ENCODE assay signal across 27 cellular contexts in the genomic region with DNA sequence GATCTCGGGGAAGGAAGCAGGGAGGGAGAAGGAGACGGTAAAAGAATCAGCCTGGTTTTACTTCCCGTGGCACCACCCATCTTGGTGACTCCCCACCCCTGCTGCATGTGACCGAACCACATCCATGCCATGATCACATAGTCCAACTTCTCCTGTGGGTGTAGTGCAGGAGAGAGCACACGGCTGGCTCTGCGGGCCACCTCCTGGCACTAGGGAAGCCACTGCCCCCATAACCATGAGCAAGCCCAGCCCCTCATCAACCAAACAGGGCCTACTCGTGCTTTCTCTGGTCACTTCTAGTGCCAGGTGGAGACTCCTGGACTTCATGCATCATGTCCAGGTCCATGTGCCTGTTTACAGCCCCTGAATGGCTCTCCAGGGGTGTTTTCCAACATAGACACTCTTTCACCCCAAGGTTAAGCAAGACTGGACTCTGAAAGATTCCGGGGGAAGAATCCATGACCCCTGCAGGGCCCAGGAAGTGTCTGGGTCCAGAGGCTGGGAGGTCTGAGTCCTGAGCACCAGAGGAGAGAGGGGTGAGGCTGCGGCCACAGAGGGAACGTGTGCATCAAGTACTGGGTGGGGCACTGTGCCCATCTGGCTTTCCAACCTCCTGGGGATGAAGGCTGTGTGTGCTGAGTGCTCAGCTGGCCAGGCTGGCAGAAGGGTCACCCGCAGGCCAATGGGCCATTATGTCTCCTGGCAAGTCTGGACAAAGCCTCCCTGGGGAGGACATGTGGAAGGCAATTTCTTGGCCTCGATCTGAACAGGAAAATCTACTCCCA. TPM values are rescaled to one million over a fixed set of nuclear protein-coding genes. Genes with fewer than 3 reads are reported as not detected.
DNase-seq lines count a peak whose midpoint lies in the region; ATAC-seq and TF ChIP-seq lines count a peak whose summit lies in the region.
"Had no signal": no experiment of that assay in that cellular context is flagged by ENCODE, and none has a peak within 500 bp of the region (broad histone marks: within the 10 kb centered on the region; RNA-seq: fewer than 3 reads in every experiment).

No MANE protein-coding gene starts in this region.

- no peaks in the 10 kb centered on the region for H3K36me3 Mint-ChIP-seq in activated CD8-positive, alpha-beta memory T cell treated with anti-CD3 and anti-CD28 coated beads, Interleukin-2, amount 10 ng/mL, durations not matched to agents 7 days and 5 days
- peaks cover 14% of the 10 kb centered on the region for H3K36me3 Mint-ChIP-seq in glutamatergic neuron (ENCODE audit: unreplicated experiment)

- H3K4me1 ChIP-seq in spleen: peaks cover 10 to 25% (median 19%) of the 10 kb centered on the region in 6 donors
- H3K4me1 ChIP-seq in OCI-LY7 (ENCODE audit: insufficient read depth, low read length, poor library complexity, severe bottlenecking): no peaks in the 10 kb centered on the region
- H3K4me1 ChIP-seq: SJCRH30 had no signal

- H3K9me3 ChIP-seq in spleen: no peaks in the 10 kb centered on the region
- no peaks in the 10 kb centered on the region for H3K9me3 ChIP-seq in OCI-LY7 (ENCODE audit: low read length)
- H3K9me3 ChIP-seq: adrenal gland, SJCRH30, thyroid gland had no signal

- no peak overlapping the region for H3K4me3 ChIP-seq in spleen
- no peak overlapping the region for H3K4me3 ChIP-seq in OCI-LY7 (ENCODE audit: low read depth, low read length, poor library complexity, severe bottlenecking)
- H3K4me3 ChIP-seq: adrenal gland, lung, PC-9, SJCRH30, thyroid gland had no signal

- TF ChIP-seq POLR2A in spleen (IDR thresholded peaks at IDR 0.05): no peak

- WGBS in spleen, 5 donors: 63 to 89% (median 72%) methylated on average over 10 to 12 of the region's 12 CpGs

- no TSS peak for BruUV-seq in OCI-LY7 (replicated peaks; lab: Mats Ljungman, UMichigan)

- H3K36me3 ChIP-seq in spleen: no peaks in the 10 kb centered on the region
- no peaks in the 10 kb centered on the region for H3K36me3 ChIP-seq in OCI-LY7 (ENCODE audit: insufficient read depth, low read length)
- H3K36me3 ChIP-seq: adrenal gland, SJCRH30, thyroid gland had no signal

- no peak overlapping the region for H3K4me2 ChIP-seq in OCI-LY7 (ENCODE audit: low read length)
- H3K4me2 ChIP-seq: PC-9 had no signal

- H3K9me2 ChIP-seq in OCI-LY7 (ENCODE audit: insufficient read depth, low read length): no peaks in the 10 kb centered on the region

- H3K27me3 Mint-ChIP-seq in activated CD8-positive, alpha-beta memory T cell treated with anti-CD3 and anti-CD28 coated beads, Interleukin-2, amount 10 ng/mL, durations not matched to agents 7 days and 5 days: peaks cover 45% of the 10 kb centered on the region
- peaks cover 22% of the 10 kb centered on the region for H3K27me3 Mint-ChIP-seq in glutamatergic neuron (ENCODE audit: unreplicated experiment)

- POLR2A ChIA-PET in OCI-LY7 (lab: Charles Lee): no interaction called here

- peak; percentile 33 for DNase-seq in activated CD8-positive, alpha-beta memory T cell treated with anti-CD3 and anti-CD28 coated beads, Interleukin-2, amount 50 U/mL, for 48 hours
- no peak for DNase-seq in activated CD8-positive, alpha-beta memory T cell treated with anti-CD3 and anti-CD28 coated beads, Interleukin-2, amount 10 ng/mL, durations not matched to agents 7 days and 5 days
- DNase-seq in NCI-H524 (lab: John Stamatoyannopoulos, UW) (peak; percentile 74 to 82), glutamatergic neuron (peak; percentile 65), spleen (peak; percentile 33), amygdala (lab: John Stamatoyannopoulos, UW) (no peak), omental fat pad (ENCODE audit: low spot score) (no peak), OCI-LY7 (ENCODE audit: low spot score) (no peak)
- DNase-seq: activated CD4-positive, alpha-beta T cell treated with anti-CD3 and anti-CD28 coated beads, Interleukin-2, amount 10 ng/mL, durations not matched to agents 7 days and 5 days; activated gamma-delta T cell; DMS53; GOT3; hippocampal formation; kidney; NCI-H1092 treated with DMSO at 0.1 percent for 48 hours; NCI-H82; nucleus accumbens; PC-9; SJCRH30; stimulated activated naive CD4-positive, alpha-beta T cell treated with Interleukin-2 at 50 U/mL for 16 hours; thyroid gland had no signal

- no peaks in the 10 kb centered on the region for H4K20me1 ChIP-seq in OCI-LY7 (ENCODE audit: insufficient read depth, low read length)

- H3K27ac Mint-ChIP-seq in activated CD8-positive, alpha-beta memory T cell treated with anti-CD3 and anti-CD28 coated beads, Interleukin-2, amount 10 ng/mL, durations not matched to agents 7 days and 5 days: no peak overlapping the region
- H3K27ac Mint-ChIP-seq in glutamatergic neuron (ENCODE audit: unreplicated experiment): peak overlapping the region; percentile 64
- H3K27ac Mint-ChIP-seq: activated CD4-positive, alpha-beta T cell treated with anti-CD3 and anti-CD28 coated beads, Interleukin-2, amount 10 ng/mL, durations not matched to agents 7 days and 5 days; CD4-positive, alpha-beta T cell; dendritic cell treated with granulocyte-macrophage colony-stimulating factor and Interleukin-4, amounts not matched to agents 40 ng/mL and 50 ng/mL, for 4 days had no signal

- no peak for ATAC-seq in activated CD8-positive, alpha-beta memory T cell treated with anti-CD3 and anti-CD28 coated beads, Interleukin-2, amount 10 ng/mL, durations not matched to agents 7 days and 5 days
- no peak for ATAC-seq in omental fat pad (ENCODE audit: low FRiP score)

- H3K27me3 ChIP-seq in spleen (replicated peaks in 1 of 7): peaks cover 0 to 42% (median 39%) of the 10 kb centered on the region in 7 donors
- H3K27me3 ChIP-seq: SJCRH30 had no signal

- CTCF ChIA-PET in activated CD8-positive, alpha-beta memory T cell treated with anti-CD3 and anti-CD28 coated beads, Interleukin-2, amount 10 ng/mL, durations not matched to agents 7 days and 5 days (lab: Charles Lee): interaction anchor here (2.1 kb wide), 1 partner anchor 94 kb away, joined by 5 read pairs; no protein-coding TSS in a partner anchor
- CTCF ChIA-PET in OCI-LY7 (lab: Charles Lee; ENCODE audit: unreplicated experiment): no interaction called here

- no peak overlapping the region for H3K4me3 Mint-ChIP-seq in activated CD8-positive, alpha-beta memory T cell treated with anti-CD3 and anti-CD28 coated beads, Interleukin-2, amount 10 ng/mL, durations not matched to agents 7 days and 5 days
- peak overlapping the region; percentile 74 for H3K4me3 Mint-ChIP-seq in glutamatergic neuron (ENCODE audit: unreplicated experiment)
- H3K4me3 Mint-ChIP-seq: activated CD4-positive, alpha-beta T cell treated with anti-CD3 and anti-CD28 coated beads, Interleukin-2, amount 10 ng/mL, durations not matched to agents 7 days and 5 days; CD4-positive, alpha-beta T cell; dendritic cell treated with granulocyte-macrophage colony-stimulating factor and Interleukin-4, amounts not matched to agents 40 ng/mL and 50 ng/mL, for 4 days had no signal

- H2AFZ ChIP-seq in OCI-LY7 (ENCODE audit: low read length): no peak overlapping the region
- H2AFZ ChIP-seq: PC-9 had no signal

- H3K4me1 Mint-ChIP-seq in activated CD8-positive, alpha-beta memory T cell treated with anti-CD3 and anti-CD28 coated beads, Interleukin-2, amount 10 ng/mL, durations not matched to agents 7 days and 5 days: peaks cover 4% of the 10 kb centered on the region
- H3K4me1 Mint-ChIP-seq in glutamatergic neuron (ENCODE audit: low read depth, unreplicated experiment): peaks cover 22% of the 10 kb centered on the region

- H3K27ac ChIP-seq in spleen (no peak overlapping the region), OCI-LY7 (ENCODE audit: low read depth, low read length, poor library complexity, severe bottlenecking) (no peak overlapping the region)
- H3K27ac ChIP-seq: PC-9, SJCRH30, thyroid gland had no signal

- TF ChIP-seq CTCF in glutamatergic neuron (IDR thresholded peaks at IDR 0.05; ENCODE audit: partially characterized antibody, unreplicated experiment): no peak
- TF ChIP-seq CTCF in spleen (IDR thresholded peaks at IDR 0.05 in 8 of 11, conservative IDR thresholded peaks at IDR 0.05 in 3 of 11): no peak
- TF ChIP-seq CTCF in omental fat pad (IDR thresholded peaks at IDR 0.05): no peak
- no peak for TF ChIP-seq CTCF in OCI-LY7 (conservative IDR thresholded peaks at IDR 0.05; ENCODE audit: low read length)

- H3K9me3 Mint-ChIP-seq in activated CD8-positive, alpha-beta memory T cell treated with anti-CD3 and anti-CD28 coated beads, Interleukin-2, amount 10 ng/mL, durations not matched to agents 7 days and 5 days (ENCODE audit: low read depth): no peaks in the 10 kb centered on the region
- H3K9me3 Mint-ChIP-seq in glutamatergic neuron (ENCODE audit: unreplicated experiment): peaks cover 20% of the 10 kb centered on the region
- H3K9me3 Mint-ChIP-seq: activated CD4-positive, alpha-beta T cell treated with anti-CD3 and anti-CD28 coated beads, Interleukin-2, amount 10 ng/mL, durations not matched to agents 7 days and 5 days; CD4-positive, alpha-beta T cell; dendritic cell treated with granulocyte-macrophage colony-stimulating factor and Interleukin-4, amounts not matched to agents 40 ng/mL and 50 ng/mL, for 4 days had no signal

- H3K79me2 ChIP-seq in OCI-LY7 (ENCODE audit: insufficient read depth, low read depth, low read length): no peaks in the 10 kb centered on the region

- intact Hi-C loops in spleen (cut with DNase I; ENCODE audit: low total_unique reads): no loop called here
- intact Hi-C loops in OCI-LY7 (cut with micrococcal nuclease; ENCODE audit: unreplicated experiment): loop anchor here (5.0 kb wide), 1 partner anchor 310 kb away; no protein-coding TSS in a partner anchor

RNA-seq across cellular contexts. Expression of gene CHRNA3, which starts 3.5 kb away (rescaled TPM):
- not detected for total RNA-seq in activated CD8-positive, alpha-beta memory T cell treated with anti-CD3 and anti-CD28 coated beads, Interleukin-2, amount 10 ng/mL, durations not matched to agents 7 days and 5 days
- total RNA-seq in glutamatergic neuron (ENCODE audit: unreplicated experiment) (208 TPM), spleen (under 1 TPM in 5 of 7 donors, not detected in 2; 0.23 to 0.66 (median 0.46) TPM), omental fat pad (1 to 10 TPM in 1 of 4 donors, under 1 TPM in 1, not detected in 2; 0.09 to 1.3 TPM), OCI-LY7 (2022) (not detected in 2 replicates)
- 1 to 10 TPM in 1 of 3 donors, under 1 TPM in 2; 0.48 to 1.6 (median 0.74) TPM for polyA plus RNA-seq in spleen
- not detected in 2 replicates for total RNA-seq in OCI-LY7 (2014; rRNA removed; shearing (Covaris generic))
- total RNA-seq: activated CD4-positive, alpha-beta T cell treated with anti-CD3 and anti-CD28 coated beads, Interleukin-2, amount 10 ng/mL, durations not matched to agents 7 days and 5 days; CD4-positive, alpha-beta T cell; fibroblast of villous mesenchyme; kidney; PC-9; SJCRH30; T-helper 1 cell treated with Interleukin-12 subunit alpha and Interleukin-12 subunit beta and Interleukin-4 antibody, amounts not matched to agents 30 ng/mL and 1 ng/mL, for 36 hours had no signal

RNA-seq across cellular contexts. Expression of gene CHRNB4, which starts 23.7 kb away (rescaled TPM):
- not detected for total RNA-seq in activated CD8-positive, alpha-beta memory T cell treated with anti-CD3 and anti-CD28 coated beads, Interleukin-2, amount 10 ng/mL, durations not matched to agents 7 days and 5 days
- total RNA-seq in glutamatergic neuron (ENCODE audit: unreplicated experiment) (71.6 TPM), spleen (1 to 10 TPM in 1 of 7 donors, under 1 TPM in 6; 0.17 to 1.1 (median 0.28) TPM), omental fat pad (not detected), OCI-LY7 (2022) (not detected in 2 replicates)
- polyA plus RNA-seq in spleen: under 1 TPM; 0.07 to 0.22 (median 0.12) TPM
- total RNA-seq in OCI-LY7 (2014; rRNA removed; shearing (Covaris generic)): not detected in 2 replicates
- total RNA-seq: activated CD4-positive, alpha-beta T cell treated with anti-CD3 and anti-CD28 coated beads, Interleukin-2, amount 10 ng/mL, durations not matched to agents 7 days and 5 days; CD4-positive, alpha-beta T cell; fibroblast of villous mesenchyme; lung; T-helper 1 cell treated with Interleukin-12 subunit alpha and Interleukin-12 subunit beta and Interleukin-4 antibody, amounts not matched to agents 30 ng/mL and 1 ng/mL, for 36 hours; thyroid gland had no signal

RNA-seq across cellular contexts. Expression of gene CHRNA5, which starts 52.0 kb away (rescaled TPM):
- 1 to 10 TPM; 2.3 to 6.8 TPM for total RNA-seq in activated CD8-positive, alpha-beta memory T cell treated with anti-CD3 and anti-CD28 coated beads, Interleukin-2, amount 10 ng/mL, durations not matched to agents 7 days and 5 days
- total RNA-seq in glutamatergic neuron (ENCODE audit: unreplicated experiment): 55.3 TPM
- total RNA-seq in spleen: 1 to 10 TPM in 2 of 7 donors, under 1 TPM in 5; 0.39 to 2.2 (median 0.64) TPM
- polyA plus RNA-seq in spleen: under 1 TPM; 0.11 to 0.24 (median 0.19) TPM
- total RNA-seq in omental fat pad: 1 to 10 TPM in 3 of 4 donors, under 1 TPM in 1; 0.63 to 3.1 (median 1.8) TPM
- 2.8 and 11.6 TPM in 2 replicates for total RNA-seq in OCI-LY7 (2014; rRNA removed; shearing (Covaris generic))
- total RNA-seq in OCI-LY7 (2022): 8.3 and 9.1 TPM in 2 replicates

Comparison
In these comparisons a context has a peak if more than half of its experiments do, and no peak if none do; other contexts are left out.
1. DNase-seq: peak in activated CD8-positive, alpha-beta memory T cell treated with anti-CD3 and anti-CD28 coated beads, Interleukin-2, amount 50 U/mL, for 48 hours (single experiment), NCI-H524 (2 of 2), glutamatergic neuron (single experiment) and spleen (single experiment); none in activated CD8-positive, alpha-beta memory T cell treated with anti-CD3 and anti-CD28 coated beads, Interleukin-2, amount 10 ng/mL, durations not matched to agents 7 days and 5 days (single experiment), amygdala (0 of 56), omental fat pad (single experiment) and OCI-LY7 (single experiment).
2. RNA of gene CHRNA3, which starts 3.5 kb away (total RNA-seq): 208 TPM in glutamatergic neuron (single experiment); 0.23 to 0.66 TPM in spleen, 0.09 to 1.3 TPM in omental fat pad, not detected in activated CD8-positive, alpha-beta memory T cell treated with anti-CD3 and anti-CD28 coated beads, Interleukin-2, amount 10 ng/mL, durations not matched to agents 7 days and 5 days and not detected in OCI-LY7; every median in the first group is over 10 times any median in the second.
3. RNA of gene CHRNB4, which starts 23.7 kb away (total RNA-seq): 71.6 TPM in glutamatergic neuron (single experiment); 0.17 to 1.1 TPM in spleen, not detected in activated CD8-positive, alpha-beta memory T cell treated with anti-CD3 and anti-CD28 coated beads, Interleukin-2, amount 10 ng/mL, durations not matched to agents 7 days and 5 days, not detected in omental fat pad and not detected in OCI-LY7; every median in the first group is over 10 times any median in the second.